Comparison of ENCODE assay signal across 27 cellular contexts in the genomic region with DNA sequence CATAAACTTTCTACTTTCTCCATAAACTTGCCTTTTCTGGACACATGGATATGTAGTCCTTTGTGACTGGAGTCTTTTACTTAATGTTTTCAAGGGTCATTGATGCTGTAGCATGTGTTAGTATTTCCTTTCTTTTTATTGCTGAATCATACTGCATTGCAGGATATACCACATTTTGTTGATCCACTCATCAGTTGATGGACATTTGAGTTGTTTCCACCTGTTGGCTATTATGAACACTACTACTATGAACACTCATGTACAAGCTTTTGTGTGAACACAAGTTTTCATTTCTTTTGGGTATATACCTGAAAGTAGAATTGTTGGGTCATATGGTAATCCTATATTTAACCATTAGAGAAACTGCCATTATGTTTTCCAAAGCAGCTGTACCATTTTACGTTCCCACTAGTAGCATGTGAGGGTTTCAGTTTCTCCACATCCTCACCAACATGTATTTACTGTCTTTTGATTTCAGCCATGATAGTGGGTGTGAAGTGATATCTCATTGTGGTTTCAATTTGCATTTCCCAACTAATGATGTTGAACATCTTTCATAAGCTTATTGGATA. TPM values are rescaled to one million over a fixed set of nuclear protein-coding genes. Genes with fewer than 3 reads are reported as not detected.
"Had no signal": no experiment of that assay in that cellular context is flagged by ENCODE, and none has a peak within 500 bp of the region (broad histone marks: within the 10 kb centered on the region; RNA-seq: fewer than 3 reads in every experiment).

No MANE protein-coding gene starts in this region.

- H3K27me3 ChIP-seq: neural progenitor cell, thyroid gland, upper lobe of right lung had no signal

- H3K36me3 ChIP-seq: neural progenitor cell, thyroid gland, upper lobe of right lung, WERI-Rb-1 had no signal

- H3K27me3 Mint-ChIP-seq: memory B cell; stimulated activated naive CD8-positive, alpha-beta T cell treated with anti-CD3 and anti-CD28 coated beads, Interleukin-15, Interleukin-2, amounts not matched to agents 100 ng/mL and 50 ng/mL, for 24 hours had no signal

- H2AFZ ChIP-seq: neural progenitor cell had no signal

- H3K4me1 Mint-ChIP-seq: immature natural killer cell; memory B cell; naive thymus-derived CD4-positive, alpha-beta T cell had no signal

- ATAC-seq: activated CD4-positive, CD25-positive, alpha-beta regulatory T cell treated with anti-CD3 and anti-CD28 coated beads, Interleukin-2, amount 50 U/mL, for 24 hours; left colon; naive thymus-derived CD4-positive, alpha-beta T cell; right cardiac atrium; upper lobe of right lung had no signal

- H3K4me3 Mint-ChIP-seq: immature natural killer cell; memory B cell; naive thymus-derived CD4-positive, alpha-beta T cell; neural progenitor cell; stimulated activated naive CD8-positive, alpha-beta T cell treated with anti-CD3 and anti-CD28 coated beads, Interleukin-15, Interleukin-2, amounts not matched to agents 100 ng/mL and 50 ng/mL, for 24 hours; T-helper 1 cell treated with Interleukin-12 subunit alpha and Interleukin-12 subunit beta and Interleukin-4 antibody, amounts not matched to agents 30 μg/mL and 1 μg/mL, for 36 hours had no signal

- H3K9me3 Mint-ChIP-seq: immature natural killer cell; memory B cell; stimulated activated naive CD8-positive, alpha-beta T cell treated with anti-CD3 and anti-CD28 coated beads, Interleukin-15, Interleukin-2, amounts not matched to agents 100 ng/mL and 50 ng/mL, for 24 hours; T-helper 1 cell treated with Interleukin-12 subunit alpha and Interleukin-12 subunit beta and Interleukin-4 antibody, amounts not matched to agents 30 μg/mL and 1 μg/mL, for 36 hours had no signal

- FAIRE-seq: endothelial cell of umbilical vein had no signal

- H3K9me3 ChIP-seq: thyroid gland, upper lobe of right lung had no signal

- H3K4me3 ChIP-seq: neural progenitor cell, thyroid gland, upper lobe of right lung had no signal

- H3K4me2 ChIP-seq: neural progenitor cell had no signal

- DNase-seq: activated CD4-positive, alpha-beta T cell treated with anti-CD3 and anti-CD28 coated beads for 48 hours; activated CD4-positive, alpha-beta T cell treated with anti-CD3 and anti-CD28 coated beads, Interleukin-2, amount 50 U/mL, for 48 hours; activated CD8-positive, alpha-beta memory T cell treated with anti-CD3 and anti-CD28 coated beads for 24 hours; activated gamma-delta T cell treated with Interleukin-2 at 50 U/mL for 16 hours; activated naive CD4-positive, alpha-beta T cell treated with anti-CD3 and anti-CD28 coated beads, Interleukin-2, amount 50 U/mL, for 16 hours; amniotic stem cell; central memory CD4-positive, alpha-beta T cell; foreskin fibroblast; head of caudate nucleus; hypothalamus; immature natural killer cell; kidney; left colon; midbrain; naive thymus-derived CD4-positive, alpha-beta T cell; right cardiac atrium; stimulated activated CD4-positive, alpha-beta T cell treated with anti-CD3 and anti-CD28 coated beads, Interleukin-4, amount 100 ng/mL, for 1 hour; T-helper 9 cell; thyroid gland; upper lobe of right lung; WERI-Rb-1 had no signal

- H3K9ac ChIP-seq: neural progenitor cell had no signal

- H3K27ac Mint-ChIP-seq: immature natural killer cell; memory B cell; naive thymus-derived CD4-positive, alpha-beta T cell; neural progenitor cell; stimulated activated naive CD8-positive, alpha-beta T cell treated with anti-CD3 and anti-CD28 coated beads, Interleukin-15, Interleukin-2, amounts not matched to agents 100 ng/mL and 50 ng/mL, for 24 hours; T-helper 1 cell treated with Interleukin-12 subunit alpha and Interleukin-12 subunit beta and Interleukin-4 antibody, amounts not matched to agents 30 μg/mL and 1 μg/mL, for 36 hours had no signal

- H3K27ac ChIP-seq: neural progenitor cell, thyroid gland, upper lobe of right lung, WERI-Rb-1 had no signal

- H3K4me1 ChIP-seq: thyroid gland, upper lobe of right lung had no signal

- H3K36me3 Mint-ChIP-seq: immature natural killer cell; memory B cell; naive thymus-derived CD4-positive, alpha-beta T cell had no signal

RNA-seq across cellular contexts. Expression of gene GPM6B, which starts 26.3 kb away (rescaled TPM):
- total RNA-seq: endothelial cell of umbilical vein; naive thymus-derived CD4-positive, alpha-beta T cell had no signal
